Comparison of ENCODE assay signal across 12 cellular contexts in genomic region chrX:42755820-42756219, GRCh38. TPM values are rescaled to one million over a fixed set of nuclear protein-coding genes. Genes with fewer than 3 reads are reported as not detected.
A peak's percentile ranks its signal among the peaks of the same experiment; 100 is the strongest.
DNase-seq lines count a peak whose midpoint lies in the region; ATAC-seq and TF ChIP-seq lines count a peak whose summit lies in the region.
"Had no signal": no experiment of that assay in that cellular context is flagged by ENCODE, and none has a peak within 500 bp of the region (broad histone marks: within the 10 kb centered on the region; RNA-seq: fewer than 3 reads in every experiment).

No MANE protein-coding gene starts in this region.

- H3K79me2 ChIP-seq in DND-41 (ENCODE audit: insufficient read depth, low read length), result no peaks in the 10 kb centered on the region

- TF ChIP-seq CTCF in DND-41 (IDR thresholded peaks at IDR 0.05; ENCODE audit: borderline replicate concordance, extremely low read depth, low read length, poor library complexity, severe bottlenecking), result no peak
- TF ChIP-seq CTCF in retinal pigment epithelial cell (conservative IDR thresholded peaks at IDR 0.05; ENCODE audit: low read depth, low read length), result no peak

- H3K4me1 ChIP-seq in DND-41 (ENCODE audit: insufficient read depth, low read length), result peaks cover 15% of the 10 kb centered on the region

- no peak overlapping the region for H3K4me2 ChIP-seq in DND-41 (ENCODE audit: insufficient read depth, low read length)

- no peak overlapping the region for H2AFZ ChIP-seq in DND-41 (ENCODE audit: low read depth, low read length)

- no peaks in the 10 kb centered on the region for H4K20me1 ChIP-seq in DND-41 (ENCODE audit: insufficient read depth, low read length)

- H3K27ac ChIP-seq in DND-41 (ENCODE audit: low read length), result peak overlapping the region; percentile 36; the same call in 1 of the 2 replicates

- H3K4me3 ChIP-seq in DND-41 (ENCODE audit: low read depth in 1 of 2, low read length in 2 of 2), result no peak overlapping the region
- no peak overlapping the region for H3K4me3 ChIP-seq in retinal pigment epithelial cell (ENCODE audit: low read length)
- H3K4me3 ChIP-seq: dorsolateral prefrontal cortex had no signal

- peak; percentile 17 for DNase-seq in DND-41
- peak; percentile 53 for DNase-seq in astrocyte of the hippocampus (ENCODE audit: low read depth, low spot score)
- DNase-seq in left ventricle myocardium superior, result peak; percentile 54
- peak; percentile 17 for DNase-seq in retinal pigment epithelial cell (ENCODE audit: low read depth)
- no peak for DNase-seq in NOMO-1 treated with DMSO at 0.1 percent for 48 hours (lab: John Stamatoyannopoulos, UW; ENCODE audit: unreplicated experiment)
- DNase-seq in OCI-M1 (lab: John Stamatoyannopoulos, UW), result no peak
- no peak for DNase-seq in stimulated activated CD4-positive, alpha-beta T cell treated with anti-CD3 and anti-CD28 coated beads, Interleukin-12 subunit alpha, Interleukin-12 subunit beta, amount 100 ng/mL, for 4 hours
- no peak for DNase-seq in stimulated activated CD4-positive, alpha-beta T cell treated with anti-CD3 and anti-CD28 coated beads, Interleukin-4, amount 100 ng/mL, for 24 hours
- DNase-seq: NCI-H1105 treated with DMSO at 0.1 percent for 48 hours had no signal

- no peaks in the 10 kb centered on the region for H3K36me3 ChIP-seq in DND-41 (ENCODE audit: insufficient read depth, low read length)

- H3K9me3 ChIP-seq in DND-41 (ENCODE audit: insufficient read depth, low read length, severe bottlenecking), result no peaks in the 10 kb centered on the region

- intact Hi-C loops in left ventricle myocardium superior (cut with micrococcal nuclease), result no loop called here

- no peaks in the 10 kb centered on the region for H3K27me3 ChIP-seq in DND-41 (ENCODE audit: insufficient read depth, low read length, poor library complexity)

- no peak overlapping the region for H3K9ac ChIP-seq in DND-41 (ENCODE audit: low read depth, low read length)

- ATAC-seq in DND-41 (ENCODE audit: insufficient read depth, low read depth) (peak; percentile 49; the same call in 1 of the 3 replicates), left ventricle myocardium superior (peak; percentile 74)

RNA-seq across cellular contexts. Expression of gene PPP1R2C, which starts 22.1 kb away (rescaled TPM):
- not detected for total RNA-seq in left ventricle myocardium superior
- total RNA-seq: activated T-helper 1 cell treated with anti-CD3 and anti-CD28 coated beads, Interleukin-12 subunit alpha, Interleukin-12 subunit beta, Interleukin-2, Interleukin-4 antibody, amounts not matched to agents 30 ng/mL and 10 ng/mL and 1 ng/mL, durations not matched to agents 14 hours and 24 hours and 36 hours; dorsolateral prefrontal cortex; lung microvascular endothelial cell had no signal

Comparison
In these comparisons a context has a peak if more than half of its experiments do, and no peak if none do; other contexts are left out.
1. DNase-seq: peak in DND-41 (single experiment), astrocyte of the hippocampus (single experiment), left ventricle myocardium superior (single experiment) and retinal pigment epithelial cell (single experiment); none in NOMO-1 treated with DMSO at 0.1 percent for 48 hours (single experiment), OCI-M1 (single experiment), stimulated activated CD4-positive, alpha-beta T cell treated with anti-CD3 and anti-CD28 coated beads, Interleukin-12 subunit alpha, Interleukin-12 subunit beta, amount 100 ng/mL, for 4 hours (single experiment) and stimulated activated CD4-positive, alpha-beta T cell treated with anti-CD3 and anti-CD28 coated beads, Interleukin-4, amount 100 ng/mL, for 24 hours (single experiment).